In the genomic region with DNA sequence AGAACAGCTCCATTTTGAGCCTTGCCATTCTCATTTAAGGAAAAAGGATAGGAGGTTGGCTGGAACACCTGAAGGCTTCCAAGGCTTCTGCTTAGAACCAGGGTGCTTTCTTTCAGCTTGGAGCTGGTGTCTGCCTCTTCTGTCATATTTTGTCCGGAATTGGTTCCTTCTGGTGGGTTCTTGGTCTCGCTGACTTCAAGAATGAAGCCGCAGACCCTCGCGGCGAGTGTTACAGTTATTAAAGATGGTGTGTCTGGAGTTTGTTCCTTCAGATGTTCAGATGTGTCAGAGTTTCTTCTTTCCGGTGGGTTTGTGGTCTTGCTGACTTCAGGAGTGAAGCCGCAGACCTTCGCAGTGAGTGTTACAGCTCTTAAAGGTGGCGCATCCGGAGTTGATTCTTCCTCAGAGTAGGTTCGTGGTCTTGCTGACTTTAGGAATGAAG, we compare ENCODE assay signal across 8 cellular contexts.
DNase-seq lines count a peak whose midpoint lies in the region; ATAC-seq, FAIRE-seq and TF ChIP-seq lines count a peak whose summit lies in the region.
"Not testable (repeated sequence)": the region's sequence is repeated elsewhere in the genome, so short reads cannot be mapped to it uniquely, and the experiment has no call there.

No MANE protein-coding gene starts in this region.

- DNase-seq in GM19239 (ENCODE audit: insufficient read length, low spot score); activated B cell treated with CpG ODN at 0.5 μM for 24 hours; upper lobe of right lung: not testable (repeated sequence)
- peak; percentile 92 for DNase-seq in activated CD8-positive, alpha-beta memory T cell treated with anti-CD3 and anti-CD28 coated beads, Interleukin-2, amount 10 ng/mL, durations not matched to agents 7 days and 5 days
- peak; percentile 80 for DNase-seq in activated effector memory CD4-positive, alpha-beta T cell treated with anti-CD3 and anti-CD28 coated beads, Interleukin-2, amount 50 U/mL, for 16 hours
- DNase-seq in effector CD8-positive, alpha-beta T cell (lab: John Stamatoyannopoulos, UW), result peak; percentile 21
- peak; percentile 63 for DNase-seq in stimulated activated CD4-positive, alpha-beta T cell treated with anti-CD3 and anti-CD28 coated beads, Interleukin-15, amount 100 ng/mL, for 24 hours
- peak; percentile 25 to 29 for DNase-seq in stimulated activated CD8-positive, alpha-beta memory T cell treated with anti-CD3 and anti-CD28 coated beads, Interleukin-4, amount 100 ng/mL, for 1 hour (ENCODE audit: low read depth in 2 of 2, low spot score in 1 of 2)

- ATAC-seq in activated B cell treated with CpG ODN at 0.5 μM for 24 hours (ENCODE audit: low read depth); upper lobe of right lung: not testable (repeated sequence)
- ATAC-seq in activated CD8-positive, alpha-beta memory T cell treated with anti-CD3 and anti-CD28 coated beads, Interleukin-2, amount 10 ng/mL, durations not matched to agents 7 days and 5 days, result peak; percentile 60

- H3K9me3 Mint-ChIP-seq in activated B cell treated with CpG ODN at 0.5 μM for 24 hours, result not testable (repeated sequence)
- H3K9me3 Mint-ChIP-seq in activated CD8-positive, alpha-beta memory T cell treated with anti-CD3 and anti-CD28 coated beads, Interleukin-2, amount 10 ng/mL, durations not matched to agents 7 days and 5 days (ENCODE audit: low read depth), result peaks cover 12% of the 10 kb centered on the region

- not testable (repeated sequence) for H3K36me3 ChIP-seq in upper lobe of right lung

- intact Hi-C loops in activated B cell treated with CpG ODN at 0.5 μM for 24 hours (cut with micrococcal nuclease); upper lobe of right lung (cut with DNase I): not testable (repeated sequence)

- peak; percentile 11 for FAIRE-seq in GM19239 (lab: Jason Lieb, UNC)

- peaks cover 44% of the 10 kb centered on the region for H3K4me1 ChIP-seq in upper lobe of right lung

- not testable (repeated sequence) for H3K27ac ChIP-seq in upper lobe of right lung

- CTCF ChIA-PET in activated B cell treated with CpG ODN at 0.5 μM for 24 hours (lab: Charles Lee), result interaction anchor here (1.8 kb wide), 1 partner anchor 27 kb away, joined by 9 read pairs; no protein-coding TSS in a partner anchor
- CTCF ChIA-PET in activated CD8-positive, alpha-beta memory T cell treated with anti-CD3 and anti-CD28 coated beads, Interleukin-2, amount 10 ng/mL, durations not matched to agents 7 days and 5 days (lab: Charles Lee), result interaction anchor here (0.9 to 2.3 kb wide), 9 partner anchors 8 to 274 kb away, joined by 3 to 14 read pairs (median 5); no protein-coding TSS in a partner anchor

- not testable (repeated sequence) for H3K27me3 ChIP-seq in upper lobe of right lung

- H3K4me1 Mint-ChIP-seq in activated B cell treated with CpG ODN at 0.5 μM for 24 hours, result peaks cover 99% of the 10 kb centered on the region
- H3K4me1 Mint-ChIP-seq in activated CD8-positive, alpha-beta memory T cell treated with anti-CD3 and anti-CD28 coated beads, Interleukin-2, amount 10 ng/mL, durations not matched to agents 7 days and 5 days, result peaks cover 66% of the 10 kb centered on the region

- not testable (repeated sequence) for H3K27ac Mint-ChIP-seq in activated B cell treated with CpG ODN at 0.5 μM for 24 hours
- peak overlapping the region; percentile 86 for H3K27ac Mint-ChIP-seq in activated CD8-positive, alpha-beta memory T cell treated with anti-CD3 and anti-CD28 coated beads, Interleukin-2, amount 10 ng/mL, durations not matched to agents 7 days and 5 days

- not testable (repeated sequence) for TF ChIP-seq CTCF in activated B cell treated with CpG ODN at 0.5 μM for 24 hours (IDR thresholded peaks at IDR 0.05); upper lobe of right lung (IDR thresholded peaks at IDR 0.05)

- POLR2A ChIA-PET in activated B cell treated with CpG ODN at 0.5 μM for 24 hours (lab: Charles Lee), result not testable (repeated sequence)

- H3K27me3 Mint-ChIP-seq in activated B cell treated with CpG ODN at 0.5 μM for 24 hours; activated CD8-positive, alpha-beta memory T cell treated with anti-CD3 and anti-CD28 coated beads, Interleukin-2, amount 10 ng/mL, durations not matched to agents 7 days and 5 days: not testable (repeated sequence)

- H3K4me3 Mint-ChIP-seq in activated B cell treated with CpG ODN at 0.5 μM for 24 hours, result peak overlapping the region; percentile 67
- peak overlapping the region; percentile 62 for H3K4me3 Mint-ChIP-seq in activated CD8-positive, alpha-beta memory T cell treated with anti-CD3 and anti-CD28 coated beads, Interleukin-2, amount 10 ng/mL, durations not matched to agents 7 days and 5 days

- peak overlapping the region; percentile 1 for H3K4me3 ChIP-seq in upper lobe of right lung

- not testable (repeated sequence) for H3K9me3 ChIP-seq in upper lobe of right lung

- H3K36me3 Mint-ChIP-seq in activated B cell treated with CpG ODN at 0.5 μM for 24 hours (ENCODE audit: low read depth), result peaks cover 14% of the 10 kb centered on the region
- H3K36me3 Mint-ChIP-seq in activated CD8-positive, alpha-beta memory T cell treated with anti-CD3 and anti-CD28 coated beads, Interleukin-2, amount 10 ng/mL, durations not matched to agents 7 days and 5 days, result peaks cover 48% of the 10 kb centered on the region
